23 cellular contexts compared by ENCODE assay signal in the genomic region with DNA sequence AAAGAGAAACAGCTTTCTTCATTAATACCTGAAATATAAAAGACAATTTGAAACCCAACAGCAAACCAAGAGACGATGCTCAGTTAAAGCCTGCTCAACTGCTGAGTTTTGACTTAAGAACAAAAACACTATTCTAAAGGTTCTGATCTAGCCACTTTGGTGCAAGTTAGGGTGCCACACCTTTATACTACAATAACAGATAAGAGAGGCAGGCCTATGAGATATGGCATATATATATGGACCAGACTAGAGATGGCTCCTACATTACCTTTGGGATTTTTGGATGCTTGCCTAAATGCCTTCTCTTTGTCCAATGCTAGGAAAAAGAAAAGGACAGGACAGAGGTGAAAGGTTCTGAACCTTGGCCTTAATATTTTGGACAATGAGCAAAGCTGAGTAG.
"Had no signal": no experiment of that assay in that cellular context is flagged by ENCODE, and none has a peak within 500 bp of the region (broad histone marks: within the 10 kb centered on the region; RNA-seq: fewer than 3 reads in every experiment).

No MANE protein-coding gene starts in this region.

- ATAC-seq: K562, Panc1, PC-3 had no signal

- H3K27ac ChIP-seq: HL-60, KMS-11, RWPE1 had no signal

- DNase-seq: Kasumi-1, MM.1S, NCI-H1092 treated with DMSO at 0.1 percent for 48 hours, NCI-H1436, NCI-H187, NCI-H2029, NCI-H2081 treated with DMSO at 0.1 percent for 48 hours, NCI-H2171, NCI-H226, NCI-H446, NCI-H510A, NCI-H524 treated with DMSO at 0.1 percent for 48 hours, NCI-H774, PC-3, SHP77, SK-N-SH, SW 1271 had no signal

- H3K4me2 ChIP-seq: KMS-11, SK-N-SH had no signal

- H3K9me3 Mint-ChIP-seq: IgD-negative memory B cell had no signal

- H3K9me2 ChIP-seq: SK-N-SH had no signal

- H3K4me3 ChIP-seq: K562 had no signal

- H3K27me3 Mint-ChIP-seq: IgD-negative memory B cell had no signal

- H3K4me3 Mint-ChIP-seq: IgD-negative memory B cell had no signal

- H3K9me3 ChIP-seq: SK-N-SH had no signal

- H3K9ac ChIP-seq: KMS-11, SK-N-SH had no signal
